Comparison of ENCODE assay signal across 8 cellular contexts in genomic region chr17:42459983-42460300, GRCh38. TPM values are rescaled to one million over a fixed set of nuclear protein-coding genes. Genes with fewer than 3 reads are reported as not detected.
DNase-seq lines count a peak whose midpoint lies in the region; TF ChIP-seq lines count a peak whose summit lies in the region.

No MANE protein-coding gene starts in this region.

- peaks cover 16% of the 10 kb centered on the region for H3K36me3 ChIP-seq in neuron (ENCODE audit: insufficient read depth, low read length)

- no peak overlapping the region for H2AFZ ChIP-seq in neuron (ENCODE audit: low read depth, low read length)

- H3K4me1 ChIP-seq in neuron (ENCODE audit: insufficient read depth, low read length), result peaks cover 16% of the 10 kb centered on the region

- no peak for TF ChIP-seq CTCF in VCaP (conservative IDR thresholded peaks at IDR 0.05)

- TF ChIP-seq EP300 in Ishikawa (IDR thresholded peaks at IDR 0.05; ENCODE audit: borderline replicate concordance), result no peak

- H3K27ac ChIP-seq in VCaP, result peak overlapping the region; percentile 86

- no peaks in the 10 kb centered on the region for H3K9me3 ChIP-seq in neuron (ENCODE audit: low read length)

- H3K4me3 ChIP-seq in neuron (ENCODE audit: low read length), result peak overlapping the region; percentile 83

- TF ChIP-seq RAD21 in Ishikawa (IDR thresholded peaks at IDR 0.05; ENCODE audit: low read depth), result no peak

- H3K27me3 ChIP-seq in neuron (ENCODE audit: insufficient read depth, low read length), result no peaks in the 10 kb centered on the region

- DNase-seq in Caki2 (ENCODE audit: low read depth) (peak; percentile 81), fibroblast of gingiva (ENCODE audit: low read depth) (peak; percentile 29), NCI-H446 treated with DMSO at 0.1 percent for 48 hours (lab: John Stamatoyannopoulos, UW) (no peak), NCI-H748 treated with DMSO at 0.1 percent for 48 hours (lab: John Stamatoyannopoulos, UW) (no peak), NCI-H187 treated with DMSO at 0.1 percent for 48 hours (lab: John Stamatoyannopoulos, UW) (no peak)

- in situ Hi-C loops in Caki2 (cut with HindIII; ENCODE audit: low pct_unique_long_range_greater_than_20kb, low sequenced_read_pairs), result no loop called here

TF ChIP-seq in Ishikawa, 13 proteins besides CTCF, POLR2A, EP300 and RAD21:
- TF ChIP-seq EGR1 (IDR thresholded peaks at IDR 0.05), result no peak
- no peak for TF ChIP-seq YY1 (IDR thresholded peaks at IDR 0.05; ENCODE audit: low read depth)
- TF ChIP-seq REST (IDR thresholded peaks at IDR 0.05; ENCODE audit: low read depth), result peak; percentile 86
- no peak for TF ChIP-seq USF1 (IDR thresholded peaks at IDR 0.05)
TF ChIP-seq in Ishikawa: peak in this region for 1.

RNA-seq across cellular contexts. Expression of gene ATP6V0A1, which starts 1.3 kb away (rescaled TPM):
- total RNA-seq in Caki2 (2014; rRNA removed; shearing (Covaris generic); ENCODE audit: low replicate concordance), result 42.0 and 49.6 TPM in 2 replicates

RNA-seq across cellular contexts. Expression of gene CAVIN1, which starts 36.9 kb away (rescaled TPM):
- total RNA-seq in Caki2 (2014; rRNA removed; shearing (Covaris generic); ENCODE audit: low replicate concordance), result 287 and 330 TPM in 2 replicates

Comparison
In these comparisons a context has a peak if more than half of its experiments do, and no peak if none do; other contexts are left out.
1. DNase-seq: peak in Caki2 (single experiment) and fibroblast of gingiva (single experiment); none in NCI-H446 treated with DMSO at 0.1 percent for 48 hours (single experiment), NCI-H748 treated with DMSO at 0.1 percent for 48 hours (single experiment) and NCI-H187 treated with DMSO at 0.1 percent for 48 hours (single experiment).